In genomic region chr1:207806531-207807394, GRCh38 we compare ENCODE assay signal across 2 cellular contexts.
TF ChIP-seq lines count a peak whose summit lies in the region.

No MANE protein-coding gene starts in this region.

TF ChIP-seq in SK-N-SH, 30 proteins besides CTCF, POLR2A, EP300 and RAD21 (continued from another document):
- TF ChIP-seq, protein P1, sequence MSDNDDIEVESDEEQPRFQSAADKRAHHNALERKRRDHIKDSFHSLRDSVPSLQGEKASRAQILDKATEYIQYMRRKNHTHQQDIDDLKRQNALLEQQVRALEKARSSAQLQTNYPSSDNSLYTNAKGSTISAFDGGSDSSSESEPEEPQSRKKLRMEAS (IDR thresholded peaks at IDR 0.05; ENCODE audit: low read depth), result no peak
- no peak for TF ChIP-seq SMC3 (IDR thresholded peaks at IDR 0.05; ENCODE audit: low read depth, low read length)
- TF ChIP-seq NRF1 (IDR thresholded peaks at IDR 0.05; ENCODE audit: low read depth, low read length), result no peak
- TF ChIP-seq GATA2 (CRISPR knock-in tag; IDR thresholded peaks at IDR 0.05), result no peak
- TF ChIP-seq RXRA (IDR thresholded peaks at IDR 0.05; ENCODE audit: borderline replicate concordance, low read depth), result no peak
- TF ChIP-seq RFX5 (IDR thresholded peaks at IDR 0.05; ENCODE audit: low read length), result no peak
- no peak for TF ChIP-seq GABPA (IDR thresholded peaks at IDR 0.05; ENCODE audit: low read depth)
- no peak for TF ChIP-seq FOXJ3 (CRISPR knock-in tag; IDR thresholded peaks at IDR 0.05)
- no peak for TF ChIP-seq SIN3A (IDR thresholded peaks at IDR 0.05; ENCODE audit: borderline replicate concordance, low read depth, low read length)
- TF ChIP-seq, protein P2, sequence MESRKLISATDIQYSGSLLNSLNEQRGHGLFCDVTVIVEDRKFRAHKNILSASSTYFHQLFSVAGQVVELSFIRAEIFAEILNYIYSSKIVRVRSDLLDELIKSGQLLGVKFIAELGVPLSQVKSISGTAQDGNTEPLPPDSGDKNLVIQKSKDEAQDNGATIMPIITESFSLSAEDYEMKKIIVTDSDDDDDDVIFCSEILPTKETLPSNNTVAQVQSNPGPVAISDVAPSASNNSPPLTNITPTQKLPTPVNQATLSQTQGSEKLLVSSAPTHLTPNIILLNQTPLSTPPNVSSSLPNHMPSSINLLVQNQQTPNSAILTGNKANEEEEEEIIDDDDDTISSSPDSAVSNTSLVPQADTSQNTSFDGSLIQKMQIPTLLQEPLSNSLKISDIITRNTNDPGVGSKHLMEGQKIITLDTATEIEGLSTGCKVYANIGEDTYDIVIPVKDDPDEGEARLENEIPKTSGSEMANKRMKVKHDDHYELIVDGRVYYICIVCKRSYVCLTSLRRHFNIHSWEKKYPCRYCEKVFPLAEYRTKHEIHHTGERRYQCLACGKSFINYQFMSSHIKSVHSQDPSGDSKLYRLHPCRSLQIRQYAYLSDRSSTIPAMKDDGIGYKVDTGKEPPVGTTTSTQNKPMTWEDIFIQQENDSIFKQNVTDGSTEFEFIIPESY (IDR thresholded peaks at IDR 0.05; ENCODE audit: borderline replicate concordance, low read depth), result no peak
- TF ChIP-seq TCF12 (IDR thresholded peaks at IDR 0.05), result no peak
- TF ChIP-seq JUND (IDR thresholded peaks at IDR 0.05), result no peak
- no peak for TF ChIP-seq TAF1 (IDR thresholded peaks at IDR 0.05; ENCODE audit: borderline replicate concordance, low read depth, low read length)
- TF ChIP-seq ELF1 (IDR thresholded peaks at IDR 0.05), result no peak
- TF ChIP-seq, protein P3, sequence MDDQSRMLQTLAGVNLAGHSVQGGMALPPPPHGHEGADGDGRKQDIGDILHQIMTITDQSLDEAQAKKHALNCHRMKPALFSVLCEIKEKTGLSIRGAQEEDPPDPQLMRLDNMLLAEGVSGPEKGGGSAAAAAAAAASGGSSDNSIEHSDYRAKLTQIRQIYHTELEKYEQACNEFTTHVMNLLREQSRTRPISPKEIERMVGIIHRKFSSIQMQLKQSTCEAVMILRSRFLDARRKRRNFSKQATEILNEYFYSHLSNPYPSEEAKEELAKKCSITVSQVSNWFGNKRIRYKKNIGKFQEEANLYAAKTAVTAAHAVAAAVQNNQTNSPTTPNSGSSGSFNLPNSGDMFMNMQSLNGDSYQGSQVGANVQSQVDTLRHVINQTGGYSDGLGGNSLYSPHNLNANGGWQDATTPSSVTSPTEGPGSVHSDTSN (IDR thresholded peaks at IDR 0.05), result no peak

TF ChIP-seq in SK-N-SH treated with all-trans-retinoic acid at 6 μM for 48 hours, 23 proteins besides CTCF, POLR2A, EP300 and RAD21 (continued from another document):
- TF ChIP-seq, protein P4, sequence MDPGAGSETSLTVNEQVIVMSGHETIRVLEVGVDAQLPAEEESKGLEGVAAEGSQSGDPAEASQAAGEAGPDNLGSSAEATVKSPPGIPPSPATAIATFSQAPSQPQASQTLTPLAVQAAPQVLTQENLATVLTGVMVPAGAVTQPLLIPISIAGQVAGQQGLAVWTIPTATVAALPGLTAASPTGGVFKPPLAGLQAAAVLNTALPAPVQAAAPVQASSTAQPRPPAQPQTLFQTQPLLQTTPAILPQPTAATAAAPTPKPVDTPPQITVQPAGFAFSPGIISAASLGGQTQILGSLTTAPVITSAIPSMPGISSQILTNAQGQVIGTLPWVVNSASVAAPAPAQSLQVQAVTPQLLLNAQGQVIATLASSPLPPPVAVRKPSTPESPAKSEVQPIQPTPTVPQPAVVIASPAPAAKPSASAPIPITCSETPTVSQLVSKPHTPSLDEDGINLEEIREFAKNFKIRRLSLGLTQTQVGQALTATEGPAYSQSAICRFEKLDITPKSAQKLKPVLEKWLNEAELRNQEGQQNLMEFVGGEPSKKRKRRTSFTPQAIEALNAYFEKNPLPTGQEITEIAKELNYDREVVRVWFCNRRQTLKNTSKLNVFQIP (CRISPR knock-in tag; IDR thresholded peaks at IDR 0.05; ENCODE audit: borderline replicate concordance, low read depth), result no peak
- TF ChIP-seq ZC3H10 (CRISPR knock-in tag; IDR thresholded peaks at IDR 0.05), result no peak
- no peak for TF ChIP-seq GLIS3 (CRISPR knock-in tag; IDR thresholded peaks at IDR 0.05)
- no peak for TF ChIP-seq CSRNP3 (CRISPR knock-in tag; IDR thresholded peaks at IDR 0.05)
- TF ChIP-seq TSHZ2 (CRISPR knock-in tag; IDR thresholded peaks at IDR 0.05), result no peak
- TF ChIP-seq TOX (CRISPR knock-in tag; IDR thresholded peaks at IDR 0.05; ENCODE audit: borderline replicate concordance), result no peak
- no peak for TF ChIP-seq ESRRG (CRISPR knock-in tag; IDR thresholded peaks at IDR 0.05)
- no peak for TF ChIP-seq ZNF8 (CRISPR knock-in tag; IDR thresholded peaks at IDR 0.05)
- TF ChIP-seq ZNF565 (CRISPR knock-in tag; conservative IDR thresholded peaks at IDR 0.05; ENCODE audit: low read depth), result no peak
TF ChIP-seq in SK-N-SH treated with all-trans-retinoic acid at 6 μM for 48 hours: peak in this region for 0.
